ENCODE assay signal across 37 cellular contexts in the genomic region with DNA sequence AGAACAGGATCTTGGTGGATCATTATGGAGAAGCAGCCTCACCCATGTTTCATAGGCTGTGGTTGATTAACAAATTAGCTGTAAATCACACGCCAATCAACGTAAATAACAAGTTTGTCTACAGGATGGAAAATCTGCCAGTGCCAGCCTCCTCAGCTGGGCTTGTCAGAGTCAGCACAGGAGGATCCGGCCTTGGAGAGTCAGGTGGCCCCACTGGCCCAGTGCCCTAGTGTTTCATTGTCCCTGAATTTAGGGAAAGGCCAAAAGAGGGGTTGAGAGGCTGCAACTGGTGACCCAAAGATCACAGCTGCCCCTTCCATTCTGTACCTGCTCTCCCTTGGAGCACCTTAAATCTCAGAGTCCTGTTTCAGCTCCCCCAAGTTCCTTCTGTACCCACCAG. TPM values are rescaled to one million over a fixed set of nuclear protein-coding genes. Genes with fewer than 3 reads are reported as not detected.
"Had no signal": no experiment of that assay in that cellular context is flagged by ENCODE, and none has a peak within 500 bp of the region (broad histone marks: within the 10 kb centered on the region; RNA-seq: fewer than 3 reads in every experiment).

No MANE protein-coding gene starts in this region.

- H3K9me3 ChIP-seq: adrenal gland, body of pancreas, breast epithelium had no signal

- H3K4me3 Mint-ChIP-seq: activated B cell treated with CpG ODN at 0.5 μM for 24 hours; activated CD4-positive, alpha-beta memory T cell treated with anti-CD3 and anti-CD28 coated beads for 36 hours; activated CD4-positive, alpha-beta T cell treated with anti-CD3 and anti-CD28 coated beads, Interleukin-2, amount 10 ng/mL, durations not matched to agents 24 days and 14 days; activated CD8-positive, alpha-beta T cell treated with anti-CD3 and anti-CD28 coated beads for 36 hours; activated naive CD4-positive, alpha-beta T cell treated with anti-CD3 and anti-CD28 coated beads for 36 hours; activated naive CD8-positive, alpha-beta T cell treated with anti-CD3 and anti-CD28 coated beads for 36 hours; T-helper 1 cell treated with Interleukin-12 subunit alpha and Interleukin-12 subunit beta and Interleukin-4 antibody, amounts not matched to agents 30 μg/mL and 1 μg/mL, for 36 hours; T-helper 2 cell treated with Interferon-gamma antibody and Interleukin-4, amounts not matched to agents 5 μg/mL and 100 μg/mL, for 36 hours had no signal

- H3K4me3 ChIP-seq: adrenal gland, body of pancreas, breast epithelium had no signal

- H3K27me3 Mint-ChIP-seq: activated naive CD8-positive, alpha-beta T cell treated with anti-CD3 and anti-CD28 coated beads for 36 hours had no signal

- H3K4me1 ChIP-seq: adrenal gland, breast epithelium had no signal

- FAIRE-seq: astrocyte, TTC549 had no signal

- H3K27ac ChIP-seq: adrenal gland, body of pancreas, brain microvascular endothelial cell, breast epithelium, VCaP had no signal

- DNase-seq: activated B cell treated with CpG ODN at 0.5 μM for 24 hours; activated CD4-positive, alpha-beta memory T cell treated with anti-CD3 and anti-CD28 coated beads for 36 hours; activated CD4-positive, alpha-beta T cell treated with anti-CD3 and anti-CD28 coated beads for 4 hours; activated CD4-positive, alpha-beta T cell treated with anti-CD3 and anti-CD28 coated beads, Interleukin-2, amount 10 ng/mL, durations not matched to agents 24 days and 14 days; activated CD4-positive, alpha-beta T cell treated with anti-CD3 and anti-CD28 coated beads, Interleukin-2, amount 50 U/mL, for 1 hour; activated CD4-positive, alpha-beta T cell treated with anti-CD3 and anti-CD28 coated beads, Interleukin-2, amount 50 U/mL, for 4 hours; activated CD4-positive, CD25-positive, alpha-beta regulatory T cell treated with anti-CD3 and anti-CD28 coated beads, Interleukin-2, amount 50 U/mL, for 72 hours; activated CD8-positive, alpha-beta memory T cell treated with anti-CD3 and anti-CD28 coated beads, Interleukin-2, amount 50 U/mL, for 4 hours; activated CD8-positive, alpha-beta T cell treated with anti-CD3 and anti-CD28 coated beads for 36 hours; activated effector memory CD4-positive, alpha-beta T cell treated with Interleukin-2 at 50 U/mL for 16 hours; activated gamma-delta T cell treated with Interleukin-2 at 50 U/mL for 16 hours; activated naive CD4-positive, alpha-beta T cell; activated naive CD4-positive, alpha-beta T cell treated with anti-CD3 and anti-CD28 coated beads for 36 hours; activated naive CD4-positive, alpha-beta T cell treated with anti-CD3 and anti-CD28 coated beads, Interleukin-2, amount 50 U/mL, for 16 hours; activated naive CD8-positive, alpha-beta T cell treated with anti-CD3 and anti-CD28 coated beads for 36 hours; activated T-cell treated with anti-CD3 and anti-CD28 coated beads for 4 hours; activated T-cell treated with anti-CD3 and anti-CD28 coated beads, Interleukin-2, amount 50 U/mL, for 1 hour; activated T-cell treated with anti-CD3 and anti-CD28 coated beads, Interleukin-2, amount 50 U/mL, for 48 hours; amniotic stem cell; body of pancreas; brain microvascular endothelial cell; central memory CD4-positive, alpha-beta T cell; SW 1271; T-helper 1 cell; T-helper 2 cell; T-helper 9 cell had no signal

- H3K36me3 ChIP-seq: adrenal gland, brain microvascular endothelial cell, breast epithelium had no signal

- H3K4me1 Mint-ChIP-seq: activated B cell treated with CpG ODN at 0.5 μM for 24 hours; activated CD4-positive, alpha-beta T cell treated with anti-CD3 and anti-CD28 coated beads, Interleukin-2, amount 10 ng/mL, durations not matched to agents 24 days and 14 days; activated naive CD8-positive, alpha-beta T cell treated with anti-CD3 and anti-CD28 coated beads for 36 hours had no signal

- H3K27me3 ChIP-seq: adrenal gland, body of pancreas had no signal

- H3K9me3 Mint-ChIP-seq: activated B cell treated with CpG ODN at 0.5 μM for 24 hours; activated CD4-positive, alpha-beta memory T cell treated with anti-CD3 and anti-CD28 coated beads for 36 hours; activated CD4-positive, alpha-beta T cell treated with anti-CD3 and anti-CD28 coated beads, Interleukin-2, amount 10 ng/mL, durations not matched to agents 24 days and 14 days; activated CD8-positive, alpha-beta T cell treated with anti-CD3 and anti-CD28 coated beads for 36 hours; activated naive CD4-positive, alpha-beta T cell treated with anti-CD3 and anti-CD28 coated beads for 36 hours; activated naive CD4-positive, alpha-beta T cell treated with anti-CD3 and anti-CD28 coated beads, Interleukin-2, amount 50 U/mL, for 72 hours; activated naive CD8-positive, alpha-beta T cell treated with anti-CD3 and anti-CD28 coated beads for 36 hours; activated T-helper 2 cell treated with anti-CD3 and anti-CD28 coated beads, Interferon-gamma antibody, Interleukin-2, Interleukin-4, amounts not matched to agents 10 μg/mL and 5 μg/mL and 100 μg/mL, durations not matched to agents 14 hours and 24 hours and 36 hours; T-helper 1 cell treated with Interleukin-12 subunit alpha and Interleukin-12 subunit beta and Interleukin-4 antibody, amounts not matched to agents 30 μg/mL and 1 μg/mL, for 36 hours; T-helper 2 cell treated with Interferon-gamma antibody and Interleukin-4, amounts not matched to agents 5 μg/mL and 100 μg/mL, for 36 hours had no signal

- H3K36me3 Mint-ChIP-seq: activated CD4-positive, alpha-beta memory T cell treated with anti-CD3 and anti-CD28 coated beads for 36 hours; activated naive CD4-positive, alpha-beta T cell treated with anti-CD3 and anti-CD28 coated beads, Interleukin-2, amount 50 U/mL, for 72 hours; activated naive CD8-positive, alpha-beta T cell treated with anti-CD3 and anti-CD28 coated beads for 36 hours had no signal

- ATAC-seq: activated CD8-positive, alpha-beta T cell treated with anti-CD3 and anti-CD28 coated beads for 36 hours; activated naive CD4-positive, alpha-beta T cell treated with anti-CD3 and anti-CD28 coated beads, Interleukin-2, amount 50 U/mL, for 72 hours; body of pancreas had no signal

RNA-seq across cellular contexts. Expression of a gene that starts 42.4 kb away (rescaled TPM):
- total RNA-seq: activated B cell treated with CpG ODN at 0.5 μM for 24 hours; activated CD4-positive, alpha-beta memory T cell treated with anti-CD3 and anti-CD28 coated beads for 36 hours; activated CD4-positive, alpha-beta T cell treated with anti-CD3 and anti-CD28 coated beads, Interleukin-2, amount 10 ng/mL, durations not matched to agents 24 days and 14 days; activated CD8-positive, alpha-beta memory T cell treated with anti-CD3 and anti-CD28 coated beads for 36 hours; activated CD8-positive, alpha-beta T cell treated with anti-CD3 and anti-CD28 coated beads for 36 hours; activated naive CD4-positive, alpha-beta T cell treated with anti-CD3 and anti-CD28 coated beads for 36 hours; activated naive CD4-positive, alpha-beta T cell treated with anti-CD3 and anti-CD28 coated beads, Interleukin-2, amount 50 U/mL, for 72 hours; activated naive CD8-positive, alpha-beta T cell treated with anti-CD3 and anti-CD28 coated beads for 36 hours; activated T-helper 2 cell treated with anti-CD3 and anti-CD28 coated beads, Interferon-gamma antibody, Interleukin-2, Interleukin-4, amounts not matched to agents 10 μg/mL and 5 μg/mL and 100 μg/mL, durations not matched to agents 14 hours and 24 hours and 36 hours; cardiac septum had no signal
